19 cellular contexts compared by ENCODE assay signal in the genomic region with DNA sequence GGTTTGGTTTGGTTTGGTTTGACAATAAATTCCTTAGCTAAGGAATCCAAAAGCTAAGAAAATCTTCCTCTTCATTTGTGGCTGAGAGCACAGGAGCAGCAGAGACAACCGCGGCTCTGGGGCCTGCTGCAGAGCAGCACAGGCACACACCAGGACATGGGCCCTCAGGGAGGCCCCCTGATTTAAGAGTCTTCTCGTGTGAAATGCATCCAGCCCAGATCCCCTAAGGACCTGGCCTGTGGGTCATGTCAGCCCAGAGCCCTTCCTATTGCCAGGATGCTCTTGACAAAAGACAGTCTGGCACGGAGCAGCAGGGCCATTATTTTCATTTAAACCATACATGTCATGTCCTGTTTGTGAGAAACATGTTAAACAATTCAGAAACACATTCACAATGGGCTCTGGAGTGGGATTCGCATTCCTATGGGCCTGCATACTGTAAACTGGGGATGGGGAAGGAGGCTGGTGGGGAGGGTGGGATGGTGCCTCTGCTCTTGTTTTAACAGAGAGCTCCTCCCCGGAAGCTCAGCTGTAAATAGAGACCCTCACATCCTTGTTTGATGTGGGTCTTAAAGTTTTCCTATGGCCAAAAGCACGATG.
A peak's percentile ranks its signal among the peaks of the same experiment; 100 is the strongest.
DNase-seq lines count a peak whose midpoint lies in the region; ATAC-seq, FAIRE-seq and TF ChIP-seq lines count a peak whose summit lies in the region.
"Had no signal": no experiment of that assay in that cellular context is flagged by ENCODE, and none has a peak within 500 bp of the region (broad histone marks: within the 10 kb centered on the region; RNA-seq: fewer than 3 reads in every experiment).

No MANE protein-coding gene starts in this region.

- no peaks in the 10 kb centered on the region for H3K23me2 ChIP-seq in H9 (ENCODE audit: insufficient read length, low read depth, low read length, poor library complexity, severe bottlenecking)

- TF ChIP-seq CTCF in H9 (conservative IDR thresholded peaks at IDR 0.05) (no peak), WTC11 (IDR thresholded peaks at IDR 0.05) (no peak), neural progenitor cell (IDR thresholded peaks at IDR 0.05) (no peak)

- H3K27ac Mint-ChIP-seq in H9, result peak overlapping the region; percentile 91 to 95 (median 94)
- H3K27ac Mint-ChIP-seq in WTC11, result peak overlapping the region; percentile 75
- H3K27ac Mint-ChIP-seq in neural progenitor cell, result peak overlapping the region; percentile 94

- H3K27ac ChIP-seq in H9 (ENCODE audit: insufficient read length, low read depth, low read length) (no peak overlapping the region), neural progenitor cell (peak overlapping the region; percentile 4)
- H3K27ac ChIP-seq: A549, PC-9 had no signal

- no peaks in the 10 kb centered on the region for H3K9me3 Mint-ChIP-seq in H9
- H3K9me3 Mint-ChIP-seq in WTC11, result no peaks in the 10 kb centered on the region
- no peaks in the 10 kb centered on the region for H3K9me3 Mint-ChIP-seq in neural progenitor cell

- POLR2A ChIA-PET in WTC11 (lab: Charles Lee), result interaction anchor here (0.6 kb wide), 1 partner anchor 171 kb away, joined by 5 read pairs; no protein-coding TSS in a partner anchor

- H3F3A ChIP-seq in neural progenitor cell (ENCODE audit: low read depth), result no peaks in the 10 kb centered on the region

- H2AFZ ChIP-seq in H9 (ENCODE audit: low read length) (no peak overlapping the region), neural progenitor cell (replicated peaks) (no peak overlapping the region)
- H2AFZ ChIP-seq: PC-9 had no signal

- H3K27me3 Mint-ChIP-seq in H9 (ENCODE audit: low read depth) (no peaks in the 10 kb centered on the region), WTC11 (ENCODE audit: low read depth) (no peaks in the 10 kb centered on the region), neural progenitor cell (ENCODE audit: insufficient read depth, low read depth) (no peaks in the 10 kb centered on the region)

- no peak overlapping the region for H2BK5ac ChIP-seq in H9 (ENCODE audit: insufficient read length, low read length)

- no CpG with 5 or more reads among the region's 7 CpGs for whole genome bisulfite sequencing in H9 (ENCODE audit: extremely low coverage, insufficient read length, low lambda C conversion rate)

- H3K18ac ChIP-seq in H9 (ENCODE audit: insufficient read length, low read depth, low read length), result no peak overlapping the region

- H4K91ac ChIP-seq in H9 (ENCODE audit: insufficient read length, low read depth, low read length), result no peak overlapping the region

- DNase-seq in H9 (no peak), WTC11 (ENCODE audit: low spot score) (no peak), iPS-NIHi11 (ENCODE audit: low spot score) (peak; percentile 22), neural progenitor cell (ENCODE audit: low spot score) (no peak), NCI-H2107 treated with DMSO at 0.1 percent for 48 hours (lab: John Stamatoyannopoulos, UW; ENCODE audit: unreplicated experiment) (no peak), amygdala (lab: John Stamatoyannopoulos, UW) (no peak), EL (no peak), RCC 7860 (ENCODE audit: low spot score) (no peak)
- DNase-seq: Caco-2, DMS53, KBM-7, NCI-H1436 treated with DMSO at 0.1 percent for 48 hours, NCI-H2081 treated with DMSO at 0.1 percent for 48 hours, NCI-H345, NCI-H526 treated with DMSO at 0.1 percent for 48 hours had no signal

- no peak overlapping the region for H2AK5ac ChIP-seq in H9 (ENCODE audit: insufficient read length, low read length)

- no peaks in the 10 kb centered on the region for H3K79me1 ChIP-seq in H9 (ENCODE audit: insufficient read depth, low read depth, low read length, poor library complexity, severe bottlenecking)

- no peak for FAIRE-seq in RCC 7860 (lab: Jason Lieb, UNC)
- FAIRE-seq: A549, GM12878, HTR-8/SVneo had no signal

- no peak overlapping the region for H3K4me2 ChIP-seq in H9 (ENCODE audit: insufficient read depth, insufficient read length, low read length)
- H3K4me2 ChIP-seq in neural progenitor cell, result no peak overlapping the region
- H3K4me2 ChIP-seq: A549, PC-9 had no signal

- H3K9me3 ChIP-seq in H9 (ENCODE audit: control insufficient read depth, low read depth, low read length), result no peaks in the 10 kb centered on the region
- no peaks in the 10 kb centered on the region for H3K9me3 ChIP-seq in neural progenitor cell (ENCODE audit: low read depth)
- H3K9me3 ChIP-seq: A549, Caco-2 had no signal

- no peak overlapping the region for H3K4me3 ChIP-seq in neural progenitor cell
- H3K4me3 ChIP-seq: A549, GM12878, PC-9 had no signal

- no peak overlapping the region for H3K23ac ChIP-seq in H9 (ENCODE audit: insufficient read length, low read depth, low read length)

- CTCF ChIA-PET in WTC11 (lab: Charles Lee), result no interaction called here

- no peak overlapping the region for H2BK15ac ChIP-seq in H9 (ENCODE audit: low read depth, low read length)

- H3K4me1 ChIP-seq in H9 (ENCODE audit: insufficient read depth, low read length) (peaks cover 2% of the 10 kb centered on the region; the same call in 1 of the 2 replicates), neural progenitor cell (peaks cover 11% of the 10 kb centered on the region)
- H3K4me1 ChIP-seq: A549, Caco-2 had no signal

- H3K4me1 Mint-ChIP-seq in H9 (peaks cover 19 to 25% of the 10 kb centered on the region in 2 experiments), WTC11 (peaks cover 15% of the 10 kb centered on the region), neural progenitor cell (peaks cover 19% of the 10 kb centered on the region)

- H3K9ac ChIP-seq in H9 (ENCODE audit: extremely low read depth, insufficient read length, low read length) (no peak overlapping the region), neural progenitor cell (no peak overlapping the region)

- no peak overlapping the region for H3T11ph ChIP-seq in H9 (ENCODE audit: low read length)

- H2BK12ac ChIP-seq in H9 (ENCODE audit: insufficient read length, low read depth, low read length), result no peak overlapping the region

- H2BK120ac ChIP-seq in H9 (ENCODE audit: low read depth, low read length, poor library complexity, severe bottlenecking), result no peak overlapping the region

- no peak overlapping the region for H3K14ac ChIP-seq in H9 (ENCODE audit: insufficient read depth, low read length)

- H4K8ac ChIP-seq in H9 (replicated peaks; ENCODE audit: insufficient read length, low read depth, low read length), result no peak overlapping the region

- no peaks in the 10 kb centered on the region for H4K20me1 ChIP-seq in H9 (ENCODE audit: control insufficient read depth, insufficient read depth, insufficient read length)
- H4K20me1 ChIP-seq in neural progenitor cell (ENCODE audit: low read depth), result no peaks in the 10 kb centered on the region

- H3K36me3 Mint-ChIP-seq in H9 (ENCODE audit: insufficient read depth in 1 of 3, low read depth in 3 of 3) (no peaks in the 10 kb centered on the region), WTC11 (no peaks in the 10 kb centered on the region), neural progenitor cell (no peaks in the 10 kb centered on the region)

- H3K27me3 ChIP-seq in H9 (ENCODE audit: insufficient read depth, low read length) (no peaks in the 10 kb centered on the region), neural progenitor cell (no peaks in the 10 kb centered on the region)

- no peak overlapping the region for H2BK20ac ChIP-seq in H9 (ENCODE audit: low read depth, low read length, poor library complexity, severe bottlenecking)

- no peaks in the 10 kb centered on the region for H3K79me2 ChIP-seq in H9 (ENCODE audit: insufficient read depth, low read length)
- no peaks in the 10 kb centered on the region for H3K79me2 ChIP-seq in neural progenitor cell (ENCODE audit: low read depth)

- H4K5ac ChIP-seq in H9 (ENCODE audit: insufficient read length, low read depth, low read length), result no peak overlapping the region

- H3K4ac ChIP-seq in H9 (ENCODE audit: low read depth, low read length), result no peak overlapping the region

- H3K4me3 Mint-ChIP-seq in H9 (no peak overlapping the region), WTC11 (no peak overlapping the region), neural progenitor cell (no peak overlapping the region)

- ATAC-seq in WTC11, result peak; percentile 75
- ATAC-seq: A549, GM12878 had no signal

- H3K36me3 ChIP-seq in neural progenitor cell, result no peaks in the 10 kb centered on the region

- H3K56ac ChIP-seq in H9 (ENCODE audit: insufficient read length, low read depth, low read length), result no peak overlapping the region

TF ChIP-seq in WTC11, 78 proteins besides CTCF, POLR2A, EP300 and RAD21 (continues in another document):
- TF ChIP-seq, protein P1, sequence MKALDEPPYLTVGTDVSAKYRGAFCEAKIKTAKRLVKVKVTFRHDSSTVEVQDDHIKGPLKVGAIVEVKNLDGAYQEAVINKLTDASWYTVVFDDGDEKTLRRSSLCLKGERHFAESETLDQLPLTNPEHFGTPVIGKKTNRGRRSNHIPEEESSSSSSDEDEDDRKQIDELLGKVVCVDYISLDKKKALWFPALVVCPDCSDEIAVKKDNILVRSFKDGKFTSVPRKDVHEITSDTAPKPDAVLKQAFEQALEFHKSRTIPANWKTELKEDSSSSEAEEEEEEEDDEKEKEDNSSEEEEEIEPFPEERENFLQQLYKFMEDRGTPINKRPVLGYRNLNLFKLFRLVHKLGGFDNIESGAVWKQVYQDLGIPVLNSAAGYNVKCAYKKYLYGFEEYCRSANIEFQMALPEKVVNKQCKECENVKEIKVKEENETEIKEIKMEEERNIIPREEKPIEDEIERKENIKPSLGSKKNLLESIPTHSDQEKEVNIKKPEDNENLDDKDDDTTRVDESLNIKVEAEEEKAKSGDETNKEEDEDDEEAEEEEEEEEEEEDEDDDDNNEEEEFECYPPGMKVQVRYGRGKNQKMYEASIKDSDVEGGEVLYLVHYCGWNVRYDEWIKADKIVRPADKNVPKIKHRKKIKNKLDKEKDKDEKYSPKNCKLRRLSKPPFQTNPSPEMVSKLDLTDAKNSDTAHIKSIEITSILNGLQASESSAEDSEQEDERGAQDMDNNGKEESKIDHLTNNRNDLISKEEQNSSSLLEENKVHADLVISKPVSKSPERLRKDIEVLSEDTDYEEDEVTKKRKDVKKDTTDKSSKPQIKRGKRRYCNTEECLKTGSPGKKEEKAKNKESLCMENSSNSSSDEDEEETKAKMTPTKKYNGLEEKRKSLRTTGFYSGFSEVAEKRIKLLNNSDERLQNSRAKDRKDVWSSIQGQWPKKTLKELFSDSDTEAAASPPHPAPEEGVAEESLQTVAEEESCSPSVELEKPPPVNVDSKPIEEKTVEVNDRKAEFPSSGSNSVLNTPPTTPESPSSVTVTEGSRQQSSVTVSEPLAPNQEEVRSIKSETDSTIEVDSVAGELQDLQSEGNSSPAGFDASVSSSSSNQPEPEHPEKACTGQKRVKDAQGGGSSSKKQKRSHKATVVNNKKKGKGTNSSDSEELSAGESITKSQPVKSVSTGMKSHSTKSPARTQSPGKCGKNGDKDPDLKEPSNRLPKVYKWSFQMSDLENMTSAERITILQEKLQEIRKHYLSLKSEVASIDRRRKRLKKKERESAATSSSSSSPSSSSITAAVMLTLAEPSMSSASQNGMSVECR (CRISPR knock-in tag; IDR thresholded peaks at IDR 0.05; ENCODE audit: borderline replicate concordance), result no peak
- TF ChIP-seq ZNF423 (CRISPR knock-in tag; IDR thresholded peaks at IDR 0.05) (no peak), SOX15 (CRISPR knock-in tag; IDR thresholded peaks at IDR 0.05) (no peak), ZNF232 (CRISPR knock-in tag; IDR thresholded peaks at IDR 0.05) (no peak), FOXJ3 (CRISPR knock-in tag; IDR thresholded peaks at IDR 0.05; ENCODE audit: borderline replicate concordance) (no peak), SMAD3 (CRISPR knock-in tag; IDR thresholded peaks at IDR 0.05; ENCODE audit: borderline replicate concordance) (no peak)
